9 cellular contexts compared by ENCODE assay signal in the genomic region with DNA sequence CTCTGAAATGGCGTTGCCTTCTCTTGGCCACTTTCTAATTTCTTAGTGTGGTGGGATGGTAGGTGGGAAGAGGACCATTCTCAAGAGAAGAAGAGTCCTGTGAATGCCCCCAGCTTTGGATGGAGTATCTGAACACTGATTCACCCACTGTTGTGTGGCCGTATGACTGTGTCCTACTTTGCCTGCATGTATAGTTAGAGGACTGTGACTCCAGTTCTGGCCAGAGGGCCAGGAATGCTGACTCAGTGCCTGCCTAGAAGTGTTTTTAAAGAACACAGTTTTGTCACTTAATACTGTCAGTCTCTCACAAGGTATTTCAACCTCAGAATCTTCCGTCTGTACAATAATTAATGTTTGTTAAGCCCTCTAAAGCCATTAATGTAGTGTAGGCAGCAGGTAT. TPM values are rescaled to one million over a fixed set of nuclear protein-coding genes. Genes with fewer than 3 reads are reported as not detected.
A peak's percentile ranks its signal among the peaks of the same experiment; 100 is the strongest.
DNase-seq lines count a peak whose midpoint lies in the region; ATAC-seq and TF ChIP-seq lines count a peak whose summit lies in the region.
"Had no signal": no experiment of that assay in that cellular context is flagged by ENCODE, and none has a peak within 500 bp of the region (broad histone marks: within the 10 kb centered on the region; RNA-seq: fewer than 3 reads in every experiment).

No MANE protein-coding gene starts in this region.

- ATAC-seq in naive B cell (ENCODE audit: low read depth in 2 of 2) (no peak), gastroesophageal sphincter (no peak)

- no peak for TF ChIP-seq EP300 in gastroesophageal sphincter (IDR thresholded peaks at IDR 0.05)

- peak overlapping the region in 4 of 11 experiments; percentile 3 to 12 (median 7); a peak in 3 of 22 replicates for H3K27ac ChIP-seq in BLaER1 treated with 17β-estradiol and CSF1 and Interleukin-3, amounts not matched to agents 10 nM and 100 nM
- no peak overlapping the region for H3K27ac ChIP-seq in gastroesophageal sphincter

- 43 to 49% methylated on average over 2 to 3 of the region's 3 CpGs for WGBS in gastroesophageal sphincter (ENCODE audit: low coverage in 1 of 2), 2 donors

- peak overlapping the region; percentile 92 for H3K4me3 Mint-ChIP-seq in chondrocyte (ENCODE audit: unreplicated experiment)
- H3K4me3 Mint-ChIP-seq in naive B cell: peak overlapping the region in 7 of 8 donors; percentile 11 to 96 (median 53)

- peak overlapping the region; percentile 93 to 99 (median 98); a peak in 21 of 22 replicates for H3K9ac ChIP-seq in BLaER1 treated with 17β-estradiol and CSF1 and Interleukin-3, amounts not matched to agents 10 nM and 100 nM

- H3K9me3 Mint-ChIP-seq in chondrocyte (ENCODE audit: low read depth): no peaks in the 10 kb centered on the region
- H3K9me3 Mint-ChIP-seq in naive B cell: no peaks in the 10 kb centered on the region

- no peak for TF ChIP-seq CTCF in LNCaP clone FGC (IDR thresholded peaks at IDR 0.05; ENCODE audit: control insufficient read depth, extremely low read depth, insufficient read depth)
- no peak for TF ChIP-seq CTCF in chondrocyte (IDR thresholded peaks at IDR 0.05)
- no peak for TF ChIP-seq CTCF in gastroesophageal sphincter (IDR thresholded peaks at IDR 0.05)

- H3K36me3 ChIP-seq in BLaER1 treated with 17β-estradiol and CSF1 and Interleukin-3, amounts not matched to agents 10 nM and 100 nM: peaks cover 59 to 66% (median 61%) of the 10 kb centered on the region in 11 experiments
- H3K36me3 ChIP-seq in gastroesophageal sphincter: peaks cover 0 to 53% of the 10 kb centered on the region in 2 donors

- no peak for TF ChIP-seq POLR2A in gastroesophageal sphincter (IDR thresholded peaks at IDR 0.05)

- H3K27ac Mint-ChIP-seq in chondrocyte (ENCODE audit: unreplicated experiment) (peak overlapping the region; percentile 99), naive B cell (peak overlapping the region in 3 of 6 donors; percentile 7 to 70 (median 30))

- H3K9me3 ChIP-seq in BLaER1 treated with 17β-estradiol and CSF1 and Interleukin-3, amounts not matched to agents 10 nM and 100 nM (replicated peaks in 1 of 11): no peaks in the 10 kb centered on the region
- H3K9me3 ChIP-seq in gastroesophageal sphincter: no peaks in the 10 kb centered on the region

- H3K36me3 Mint-ChIP-seq in chondrocyte (ENCODE audit: low read depth) (peaks cover 37% of the 10 kb centered on the region), naive B cell (peaks cover 0 to 7% of the 10 kb centered on the region in 2 donors)

- no peaks in the 10 kb centered on the region for H3K27me3 ChIP-seq in BLaER1 treated with 17β-estradiol and CSF1 and Interleukin-3, amounts not matched to agents 10 nM and 100 nM
- no peaks in the 10 kb centered on the region for H3K27me3 ChIP-seq in gastroesophageal sphincter

- H3K4me1 ChIP-seq in BLaER1 treated with 17β-estradiol and CSF1 and Interleukin-3, amounts not matched to agents 10 nM and 100 nM: peaks cover 32 to 37% (median 34%) of the 10 kb centered on the region in 10 experiments
- peaks cover 12 to 42% (median 26%) of the 10 kb centered on the region in 3 donors for H3K4me1 ChIP-seq in gastroesophageal sphincter

- H3K27me3 Mint-ChIP-seq in chondrocyte (ENCODE audit: low read depth) (no peaks in the 10 kb centered on the region), naive B cell (no peaks in the 10 kb centered on the region)

- H4K20me1 ChIP-seq in BLaER1 treated with 17β-estradiol and CSF1 and Interleukin-3, amounts not matched to agents 10 nM and 100 nM: peaks cover 37 to 70% (median 60%) of the 10 kb centered on the region in 11 experiments

- H3K4me1 Mint-ChIP-seq in chondrocyte (ENCODE audit: low read depth) (peaks cover 52% of the 10 kb centered on the region), naive B cell (peaks cover 36 to 41% (median 38%) of the 10 kb centered on the region in 3 donors)

- H3K4me2 ChIP-seq in BLaER1 treated with 17β-estradiol and CSF1 and Interleukin-3, amounts not matched to agents 10 nM and 100 nM: peak overlapping the region; percentile 81 to 98 (median 92)

- DNase-seq in LNCaP clone FGC (ENCODE audit: low read depth): no peak
- DNase-seq in chondrocyte (ENCODE audit: low spot score): no peak
- DNase-seq in naive B cell: no peak
- no peak for DNase-seq in HT-29 (ENCODE audit: low spot score)
- DNase-seq in NCI-H69 (lab: John Stamatoyannopoulos, UW): no peak
- DNase-seq in NCI-H2107 (lab: John Stamatoyannopoulos, UW): no peak
- DNase-seq: NCI-H2081 treated with DMSO at 0.1 percent for 48 hours had no signal

- peak overlapping the region; percentile 87 to 100 (median 97) for H3K4me3 ChIP-seq in BLaER1 treated with 17β-estradiol and CSF1 and Interleukin-3, amounts not matched to agents 10 nM and 100 nM
- H3K4me3 ChIP-seq in LNCaP clone FGC (ENCODE audit: low read depth, low read length): peak overlapping the region; percentile 68
- H3K4me3 ChIP-seq in gastroesophageal sphincter: peak overlapping the region in 1 of 2 donors; percentile 75

RNA-seq across cellular contexts. Expression of a gene that starts 2.1 kb away (rescaled TPM):
- total RNA-seq in chondrocyte (353 to 419 TPM (median 388 TPM) in 3 replicates), gastroesophageal sphincter (100 to 1,000 TPM in 1 of 4 donors, 10 to 100 TPM in 3; 72.2 to 109 (median 91.6) TPM)
- 100 to 1,000 TPM in 1 of 6 donors, 10 to 100 TPM in 5; 72.7 to 128 (median 79.2) TPM for polyA plus RNA-seq in naive B cell (ENCODE audit: low read depth in 6 of 6)
- 248 and 249 TPM in 2 replicates for total RNA-seq in HT-29 (2014; rRNA removed; shearing (Covaris generic))
